13 cellular contexts compared by ENCODE assay signal in the genomic region with DNA sequence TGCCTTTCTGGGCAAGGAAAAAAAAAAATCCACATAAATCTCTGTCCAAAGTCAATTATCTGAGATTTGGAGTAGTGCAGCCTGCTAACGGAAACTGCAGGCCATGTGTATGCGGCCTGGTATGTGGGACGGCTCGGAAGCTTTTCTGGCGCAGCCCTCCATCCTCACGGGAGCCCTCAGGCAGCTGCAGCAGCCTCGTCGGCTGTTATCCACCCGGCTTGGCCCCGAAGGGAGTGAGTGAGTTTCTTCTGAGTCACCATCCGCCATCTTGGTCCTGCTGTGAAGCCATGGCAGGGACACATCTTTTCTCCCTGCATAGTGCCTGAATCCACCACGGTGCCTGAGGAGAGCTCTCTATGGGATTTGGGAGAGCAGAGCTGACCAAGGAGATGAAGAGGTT.
DNase-seq lines count a peak whose midpoint lies in the region; TF ChIP-seq lines count a peak whose summit lies in the region.
"Had no signal": no experiment of that assay in that cellular context is flagged by ENCODE, and none has a peak within 500 bp of the region (broad histone marks: within the 10 kb centered on the region; RNA-seq: fewer than 3 reads in every experiment).

No MANE protein-coding gene starts in this region.

- CTCF ChIA-PET in AG04449 (lab: Yijun Ruan, JAX), result interaction anchor here (2.4 kb wide), 1 partner anchor 19 kb away, joined by 9 read pairs; no protein-coding TSS in a partner anchor

- 62 to 69% (median 69%) methylated on average over 12 of the region's 12 CpGs for WGBS in ovary, 3 donors

- no peak for TF ChIP-seq POLR2A in ovary (IDR thresholded peaks at IDR 0.05)

- H3K4me1 ChIP-seq in osteoblast (ENCODE audit: insufficient read depth, low read length) (peaks cover 5% of the 10 kb centered on the region), ovary (ENCODE audit: insufficient read depth) (no peaks in the 10 kb centered on the region)
- H3K4me1 ChIP-seq: A549 had no signal

- no peaks in the 10 kb centered on the region for H4K20me1 ChIP-seq in osteoblast (ENCODE audit: insufficient read depth, low read length)

- DNase-seq in AG04449 (ENCODE audit: low read depth, low spot score), result peak; percentile 44
- DNase-seq in NCI-H82 (lab: John Stamatoyannopoulos, UW), result peak; percentile 73
- DNase-seq in fibroblast of pulmonary artery (ENCODE audit: low read depth), result peak; percentile 86
- peak; percentile 96 for DNase-seq in osteoblast (ENCODE audit: insufficient read length, low spot score, missing footprints)
- no peak for DNase-seq in NCI-H2107 (lab: John Stamatoyannopoulos, UW)
- no peak for DNase-seq in medulla oblongata (ENCODE audit: extremely low spot score)
- no peak for DNase-seq in NCI-H2081 treated with DMSO at 0.1 percent for 48 hours (lab: John Stamatoyannopoulos, UW)
- no peak for DNase-seq in ovary
- DNase-seq: activated CD4-positive, alpha-beta memory T cell treated with anti-CD3 and anti-CD28 coated beads, Interleukin-2, amount 10 ng/mL, durations not matched to agents 7 days and 5 days; effector memory CD4-positive, alpha-beta T cell; NCI-H1417 treated with DMSO at 0.1 percent for 48 hours; stimulated activated CD4-positive, alpha-beta T cell treated with anti-CD3 and anti-CD28 coated beads, Interleukin-15, amount 100 ng/mL, for 24 hours had no signal

- H3K4me3 ChIP-seq in AG04449 (ENCODE audit: low read depth, low read length) (no peak overlapping the region), fibroblast of pulmonary artery (replicated peaks; ENCODE audit: low read depth, low read length) (no peak overlapping the region), osteoblast (ENCODE audit: insufficient read depth, low read length) (no peak overlapping the region), ovary (no peak overlapping the region)
- H3K4me3 ChIP-seq: A549 had no signal

- no peaks in the 10 kb centered on the region for H3K36me3 ChIP-seq in osteoblast (ENCODE audit: insufficient read depth, low read length)
- H3K36me3 ChIP-seq in ovary, result no peaks in the 10 kb centered on the region

- intact Hi-C loops in ovary (cut with DNase I), result no loop called here

- TF ChIP-seq CTCF in AG04449 (IDR thresholded peaks at IDR 0.05; ENCODE audit: insufficient read depth, low read length, missing control alignments) (no peak), fibroblast of pulmonary artery (IDR thresholded peaks at IDR 0.05; ENCODE audit: low read length, missing control alignments) (no peak), osteoblast (IDR thresholded peaks at IDR 0.05; ENCODE audit: extremely low read depth, low read depth, low read length) (no peak), ovary (IDR thresholded peaks at IDR 0.05) (no peak)

- no peak for TF ChIP-seq EP300 in ovary (IDR thresholded peaks at IDR 0.05)

- peak overlapping the region; percentile 74 for H2AFZ ChIP-seq in osteoblast (ENCODE audit: low read length)

- H3K9me3 ChIP-seq in osteoblast (ENCODE audit: low read depth, low read length) (no peaks in the 10 kb centered on the region), ovary (no peaks in the 10 kb centered on the region)
- H3K9me3 ChIP-seq: A549 had no signal

- H3K27me3 ChIP-seq in osteoblast (ENCODE audit: insufficient read depth, low read length), result peaks cover 3% of the 10 kb centered on the region
- H3K27me3 ChIP-seq in ovary, result no peaks in the 10 kb centered on the region

- no peaks in the 10 kb centered on the region for H3K79me2 ChIP-seq in osteoblast (ENCODE audit: insufficient read depth, low read length)

- H3K27ac ChIP-seq in osteoblast (ENCODE audit: low read depth, low read length), result no peak overlapping the region
- no peak overlapping the region for H3K27ac ChIP-seq in ovary
- H3K27ac ChIP-seq: A549 had no signal

- POLR2A ChIA-PET in AG04449 (lab: Yijun Ruan, JAX), result no interaction called here

- H3K4me2 ChIP-seq in osteoblast (ENCODE audit: insufficient read depth, low read length), result no peak overlapping the region
- H3K4me2 ChIP-seq: A549 had no signal

Comparison
In these comparisons a context has a peak if more than half of its experiments do, and no peak if none do; other contexts are left out.
1. DNase-seq: peak in AG04449 (single experiment), NCI-H82 (single experiment), fibroblast of pulmonary artery (single experiment) and osteoblast (single experiment); none in NCI-H2107 (single experiment), medulla oblongata (single experiment), NCI-H2081 treated with DMSO at 0.1 percent for 48 hours (single experiment) and ovary (0 of 5).